18 cellular contexts compared by ENCODE assay signal in the genomic region with DNA sequence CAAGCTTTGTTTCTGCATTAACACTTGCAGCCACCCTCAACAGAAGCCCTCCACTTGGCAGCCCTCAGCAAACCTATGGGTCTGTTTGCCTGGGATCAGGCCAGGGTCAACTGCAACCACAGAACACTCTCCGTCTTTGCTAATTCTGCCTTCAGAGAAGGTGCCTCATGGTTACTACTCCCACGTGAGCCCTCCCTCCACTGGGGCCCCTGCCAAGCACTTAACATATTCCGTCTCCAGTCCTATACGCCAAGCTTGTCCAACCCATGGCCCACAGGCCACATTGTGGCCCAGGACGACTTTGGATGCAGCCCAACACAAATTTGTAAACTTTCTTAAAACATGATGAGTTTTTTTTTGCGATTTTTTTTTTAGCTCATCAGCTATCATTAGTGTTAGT. TPM values are rescaled to one million over a fixed set of nuclear protein-coding genes. Genes with fewer than 3 reads are reported as not detected.
DNase-seq lines count a peak whose midpoint lies in the region; ATAC-seq, FAIRE-seq and TF ChIP-seq lines count a peak whose summit lies in the region.
"Had no signal": no experiment of that assay in that cellular context is flagged by ENCODE, and none has a peak within 500 bp of the region (broad histone marks: within the 10 kb centered on the region; RNA-seq: fewer than 3 reads in every experiment).

No MANE protein-coding gene starts in this region.

- no peak for FAIRE-seq in astrocyte (lab: Jason Lieb, UNC)
- FAIRE-seq: GM19239, H1 had no signal

- no peak overlapping the region for H2AFZ ChIP-seq in astrocyte (ENCODE audit: low read depth, low read length)

- H3K27ac Mint-ChIP-seq in astrocyte (ENCODE audit: unreplicated experiment) (no peak overlapping the region), WTC11 (no peak overlapping the region)
- H3K27ac Mint-ChIP-seq: CD4-positive, CD25-positive, alpha-beta regulatory T cell had no signal

- TF ChIP-seq CTCF in astrocyte (IDR thresholded peaks at IDR 0.05; ENCODE audit: insufficient read depth, low read depth, low read length) (no peak), sigmoid colon (IDR thresholded peaks at IDR 0.05) (no peak), WTC11 (IDR thresholded peaks at IDR 0.05) (no peak)

- no peak overlapping the region for H3K4me3 Mint-ChIP-seq in astrocyte (ENCODE audit: unreplicated experiment)
- H3K4me3 Mint-ChIP-seq in WTC11, result no peak overlapping the region
- H3K4me3 Mint-ChIP-seq: CD4-positive, CD25-positive, alpha-beta regulatory T cell had no signal

- H3K9me3 ChIP-seq in astrocyte (ENCODE audit: insufficient read depth, low read depth, low read length) (no peaks in the 10 kb centered on the region), sigmoid colon (no peaks in the 10 kb centered on the region)
- H3K9me3 ChIP-seq: BLaER1, HAP-1 had no signal

- H3K4me3 ChIP-seq in astrocyte (ENCODE audit: insufficient read depth, low read depth, low read length), result no peak overlapping the region
- no peak overlapping the region for H3K4me3 ChIP-seq in sigmoid colon
- H3K4me3 ChIP-seq: BLaER1, HAP-1 had no signal

- CTCF ChIA-PET in WTC11 (lab: Charles Lee), result interaction anchor here (1.1 to 1.9 kb wide), 5 partner anchors 50 to 487 kb away, joined by 3 to 8 read pairs (median 4); partner anchors contain the start of gene HSPA12A

- no peaks in the 10 kb centered on the region for H4K20me1 ChIP-seq in astrocyte (ENCODE audit: insufficient read depth, low read length)
- H4K20me1 ChIP-seq: BLaER1 had no signal

- intact Hi-C loops in Right ventricle myocardium inferior (cut with DNase I) (no loop called here), cardiac septum (cut with DNase I) (no loop called here), sigmoid colon (cut with DNase I) (no loop called here)

- peaks cover 12% of the 10 kb centered on the region for H3K36me3 Mint-ChIP-seq in astrocyte (ENCODE audit: low read depth, unreplicated experiment)
- no peaks in the 10 kb centered on the region; the same call in 1 of the 2 replicates for H3K36me3 Mint-ChIP-seq in WTC11
- H3K36me3 Mint-ChIP-seq: CD4-positive, CD25-positive, alpha-beta regulatory T cell had no signal

- ATAC-seq in Right ventricle myocardium inferior (no peak), WTC11 (no peak), GM21360 (IDR thresholded peaks at IDR 0.05; ENCODE audit: unreplicated experiment) (no peak)

- no peak for TF ChIP-seq EP300 in sigmoid colon (IDR thresholded peaks at IDR 0.05)

- H3K36me3 ChIP-seq in astrocyte (ENCODE audit: insufficient read depth, low read length) (no peaks in the 10 kb centered on the region), sigmoid colon (peaks cover 0 to 6% (median 0%) of the 10 kb centered on the region in 4 donors)
- H3K36me3 ChIP-seq: BLaER1, HAP-1 had no signal

- H3K4me2 ChIP-seq in astrocyte (ENCODE audit: low read length), result no peak overlapping the region
- H3K4me2 ChIP-seq: BLaER1 had no signal

- H3K9me3 Mint-ChIP-seq in astrocyte (ENCODE audit: unreplicated experiment), result no peaks in the 10 kb centered on the region
- peaks cover 4% of the 10 kb centered on the region; the same call in 1 of the 2 replicates for H3K9me3 Mint-ChIP-seq in WTC11
- H3K9me3 Mint-ChIP-seq: CD4-positive, CD25-positive, alpha-beta regulatory T cell had no signal

- H3K27ac ChIP-seq in astrocyte (ENCODE audit: low read depth, low read length) (no peak overlapping the region), sigmoid colon (no peak overlapping the region)
- H3K27ac ChIP-seq: 22Rv1, BLaER1, HL-60 had no signal

- H3K79me2 ChIP-seq in astrocyte (ENCODE audit: insufficient read depth, low read length), result no peaks in the 10 kb centered on the region

- DNase-seq in Right ventricle myocardium inferior (ENCODE audit: missing footprints) (peak; percentile 66), cardiac septum (ENCODE audit: low spot score) (no peak), astrocyte (ENCODE audit: low read depth) (peak; percentile 27), mesenteric fat pad (ENCODE audit: low spot score) (peak; percentile 37), sigmoid colon (peak; percentile 40), iPS-NIHi11 (ENCODE audit: low spot score) (no peak), WTC11 (ENCODE audit: low spot score) (no peak)
- DNase-seq: AML-193; CD4-positive, CD25-positive, alpha-beta regulatory T cell; DMS53; GF-D8 had no signal

- no peaks in the 10 kb centered on the region for H3K27me3 ChIP-seq in astrocyte (ENCODE audit: insufficient read depth, low read length)
- no peaks in the 10 kb centered on the region for H3K27me3 ChIP-seq in sigmoid colon
- H3K27me3 ChIP-seq: BLaER1 had no signal

- peaks cover 18% of the 10 kb centered on the region for H3K4me1 Mint-ChIP-seq in astrocyte (ENCODE audit: low read depth, unreplicated experiment)
- peaks cover 36% of the 10 kb centered on the region for H3K4me1 Mint-ChIP-seq in WTC11
- H3K4me1 Mint-ChIP-seq: CD4-positive, CD25-positive, alpha-beta regulatory T cell had no signal

- H3K9ac ChIP-seq in astrocyte (ENCODE audit: low read length), result no peak overlapping the region
- H3K9ac ChIP-seq: BLaER1 had no signal

- peaks cover 5% of the 10 kb centered on the region for H3K4me1 ChIP-seq in astrocyte (ENCODE audit: insufficient read depth, low read length)
- H3K4me1 ChIP-seq in sigmoid colon, result peaks cover 0 to 48% (median 22%) of the 10 kb centered on the region in 4 donors
- H3K4me1 ChIP-seq: HAP-1 had no signal

- 69 to 70% methylated on average over 6 of the region's 6 CpGs for WGBS in sigmoid colon, 2 donors

- TF ChIP-seq POLR2A in sigmoid colon (IDR thresholded peaks at IDR 0.05), result no peak

- POLR2A ChIA-PET in WTC11 (lab: Charles Lee), result no interaction called here

- H3K27me3 Mint-ChIP-seq in astrocyte (ENCODE audit: low read depth, unreplicated experiment) (peaks cover 13% of the 10 kb centered on the region), WTC11 (ENCODE audit: low read depth) (no peaks in the 10 kb centered on the region)

TF ChIP-seq in WTC11, 78 proteins besides CTCF, POLR2A, EP300 and RAD21:
- no peak for TF ChIP-seq USF2 (CRISPR knock-in tag; IDR thresholded peaks at IDR 0.05)
- no peak for TF ChIP-seq ZBTB43 (CRISPR knock-in tag; IDR thresholded peaks at IDR 0.05)
- TF ChIP-seq, protein P1, sequence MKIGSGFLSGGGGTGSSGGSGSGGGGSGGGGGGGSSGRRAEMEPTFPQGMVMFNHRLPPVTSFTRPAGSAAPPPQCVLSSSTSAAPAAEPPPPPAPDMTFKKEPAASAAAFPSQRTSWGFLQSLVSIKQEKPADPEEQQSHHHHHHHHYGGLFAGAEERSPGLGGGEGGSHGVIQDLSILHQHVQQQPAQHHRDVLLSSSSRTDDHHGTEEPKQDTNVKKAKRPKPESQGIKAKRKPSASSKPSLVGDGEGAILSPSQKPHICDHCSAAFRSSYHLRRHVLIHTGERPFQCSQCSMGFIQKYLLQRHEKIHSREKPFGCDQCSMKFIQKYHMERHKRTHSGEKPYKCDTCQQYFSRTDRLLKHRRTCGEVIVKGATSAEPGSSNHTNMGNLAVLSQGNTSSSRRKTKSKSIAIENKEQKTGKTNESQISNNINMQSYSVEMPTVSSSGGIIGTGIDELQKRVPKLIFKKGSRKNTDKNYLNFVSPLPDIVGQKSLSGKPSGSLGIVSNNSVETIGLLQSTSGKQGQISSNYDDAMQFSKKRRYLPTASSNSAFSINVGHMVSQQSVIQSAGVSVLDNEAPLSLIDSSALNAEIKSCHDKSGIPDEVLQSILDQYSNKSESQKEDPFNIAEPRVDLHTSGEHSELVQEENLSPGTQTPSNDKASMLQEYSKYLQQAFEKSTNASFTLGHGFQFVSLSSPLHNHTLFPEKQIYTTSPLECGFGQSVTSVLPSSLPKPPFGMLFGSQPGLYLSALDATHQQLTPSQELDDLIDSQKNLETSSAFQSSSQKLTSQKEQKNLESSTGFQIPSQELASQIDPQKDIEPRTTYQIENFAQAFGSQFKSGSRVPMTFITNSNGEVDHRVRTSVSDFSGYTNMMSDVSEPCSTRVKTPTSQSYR (CRISPR knock-in tag; IDR thresholded peaks at IDR 0.05), result no peak
- TF ChIP-seq ATF2 (CRISPR knock-in tag; IDR thresholded peaks at IDR 0.05; ENCODE audit: borderline replicate concordance, low read depth), result no peak
- no peak for TF ChIP-seq ZNF121 (CRISPR knock-in tag; IDR thresholded peaks at IDR 0.05)
- no peak for TF ChIP-seq KAT7 (CRISPR knock-in tag; IDR thresholded peaks at IDR 0.05; ENCODE audit: borderline replicate concordance)
- TF ChIP-seq ETV6 (CRISPR knock-in tag; IDR thresholded peaks at IDR 0.05), result no peak

RNA-seq across cellular contexts. Expression of gene HSPA12A, which starts 54.7 kb away (rescaled TPM):
- total RNA-seq in Right ventricle myocardium inferior (20.8 TPM), cardiac septum (8.1 TPM), astrocyte (7.9 and 11.1 TPM in 2 replicates), mesenteric fat pad (86.9 TPM), sigmoid colon (10 to 100 TPM; 12.3 to 17.4 (median 15.4) TPM), WTC11 (2021) (5.0 to 7.2 TPM (median 5.2 TPM) in 3 replicates)
- polyA plus RNA-seq in sigmoid colon, result 1 to 10 TPM; 1.4 to 3.6 (median 3.0) TPM

Comparison
In these comparisons a context has a peak if more than half of its experiments do, and no peak if none do; other contexts are left out.
1. DNase-seq: peak in Right ventricle myocardium inferior (single experiment), astrocyte (single experiment), mesenteric fat pad (single experiment) and sigmoid colon (single experiment); none in cardiac septum (single experiment), iPS-NIHi11 (single experiment) and WTC11 (single experiment).